ENCODE assay signal across 28 cellular contexts in genomic region chr10:17626656-17627055, GRCh38. TPM values are rescaled to one million over a fixed set of nuclear protein-coding genes. Genes with fewer than 3 reads are reported as not detected.
"Had no signal": no experiment of that assay in that cellular context is flagged by ENCODE, and none has a peak within 500 bp of the region (broad histone marks: within the 10 kb centered on the region; RNA-seq: fewer than 3 reads in every experiment).

No MANE protein-coding gene starts in this region.

- DNase-seq: activated CD4-positive, alpha-beta T cell treated with anti-CD3 and anti-CD28 coated beads for 48 hours; activated CD4-positive, alpha-beta T cell treated with anti-CD3 and anti-CD28 coated beads, Interleukin-2, amount 50 U/mL, for 1 hour; activated CD4-positive, alpha-beta T cell treated with anti-CD3 and anti-CD28 coated beads, Interleukin-2, amount 50 U/mL, for 48 hours; activated CD8-positive, alpha-beta memory T cell treated with anti-CD3 and anti-CD28 coated beads for 24 hours; activated CD8-positive, alpha-beta T cell treated with anti-CD3 and anti-CD28 coated beads for 36 hours; activated effector memory CD4-positive, alpha-beta T cell treated with anti-CD3 and anti-CD28 coated beads, Interleukin-2, amount 50 U/mL, for 16 hours; activated naive CD4-positive, alpha-beta T cell treated with anti-CD3 and anti-CD28 coated beads for 36 hours; activated naive CD8-positive, alpha-beta T cell treated with anti-CD3 and anti-CD28 coated beads for 36 hours; activated naive CD8-positive, alpha-beta T cell treated with anti-CD3 and anti-CD28 coated beads, Interleukin-2, amount 50 U/mL, for 24 hours; activated T-cell treated with anti-CD3 and anti-CD28 coated beads, Interleukin-2, amount 50 U/mL, for 4 hours; adrenal gland; amygdala; aorta; body of pancreas; caudate nucleus; cortex of kidney; dermis blood vessel endothelial cell; effector CD4-positive, alpha-beta T cell; effector memory CD8-positive, alpha-beta T cell; erythroblast; esophagus squamous epithelium; foreskin melanocyte; head of caudate nucleus; T-helper 2 cell had no signal

- H3K9me3 Mint-ChIP-seq: activated CD8-positive, alpha-beta T cell treated with anti-CD3 and anti-CD28 coated beads for 36 hours; activated naive CD4-positive, alpha-beta T cell treated with anti-CD3 and anti-CD28 coated beads for 36 hours; activated naive CD4-positive, alpha-beta T cell treated with anti-CD3 and anti-CD28 coated beads, Interleukin-2, amount 50 U/mL, for 24 hours; activated naive CD8-positive, alpha-beta T cell treated with anti-CD3 and anti-CD28 coated beads for 36 hours; activated naive CD8-positive, alpha-beta T cell treated with anti-CD3 and anti-CD28 coated beads, Interleukin-2, amount 50 U/mL, for 24 hours; activated T-cell treated with anti-CD3 and anti-CD28 coated beads, Interleukin-2, amount 50 U/mL, for 4 hours; activated T-helper 2 cell treated with anti-CD3 and anti-CD28 coated beads, Interferon-gamma antibody, Interleukin-2, Interleukin-4, amounts not matched to agents 10 μg/mL and 5 μg/mL and 100 μg/mL, durations not matched to agents 14 hours and 24 hours and 36 hours; effector memory CD8-positive, alpha-beta T cell had no signal

- FAIRE-seq: colon had no signal

- H3K27ac Mint-ChIP-seq: activated CD8-positive, alpha-beta T cell treated with anti-CD3 and anti-CD28 coated beads for 36 hours; activated naive CD4-positive, alpha-beta T cell treated with anti-CD3 and anti-CD28 coated beads for 36 hours; activated naive CD4-positive, alpha-beta T cell treated with anti-CD3 and anti-CD28 coated beads, Interleukin-2, amount 50 U/mL, for 24 hours; activated naive CD8-positive, alpha-beta T cell treated with anti-CD3 and anti-CD28 coated beads for 36 hours; activated naive CD8-positive, alpha-beta T cell treated with anti-CD3 and anti-CD28 coated beads, Interleukin-2, amount 50 U/mL, for 24 hours; activated T-helper 2 cell treated with anti-CD3 and anti-CD28 coated beads, Interferon-gamma antibody, Interleukin-2, Interleukin-4, amounts not matched to agents 10 μg/mL and 5 μg/mL and 100 μg/mL, durations not matched to agents 14 hours and 24 hours and 36 hours; effector memory CD8-positive, alpha-beta T cell had no signal

- H3K4me1 Mint-ChIP-seq: activated naive CD4-positive, alpha-beta T cell treated with anti-CD3 and anti-CD28 coated beads, Interleukin-2, amount 50 U/mL, for 24 hours; activated naive CD8-positive, alpha-beta T cell treated with anti-CD3 and anti-CD28 coated beads for 36 hours; activated naive CD8-positive, alpha-beta T cell treated with anti-CD3 and anti-CD28 coated beads, Interleukin-2, amount 50 U/mL, for 24 hours had no signal

- H3K36me3 Mint-ChIP-seq: activated naive CD4-positive, alpha-beta T cell treated with anti-CD3 and anti-CD28 coated beads, Interleukin-2, amount 50 U/mL, for 24 hours; activated naive CD8-positive, alpha-beta T cell treated with anti-CD3 and anti-CD28 coated beads for 36 hours had no signal

- H3K4me3 Mint-ChIP-seq: activated CD8-positive, alpha-beta T cell treated with anti-CD3 and anti-CD28 coated beads for 36 hours; activated naive CD4-positive, alpha-beta T cell treated with anti-CD3 and anti-CD28 coated beads for 36 hours; activated naive CD4-positive, alpha-beta T cell treated with anti-CD3 and anti-CD28 coated beads, Interleukin-2, amount 50 U/mL, for 24 hours; activated naive CD8-positive, alpha-beta T cell treated with anti-CD3 and anti-CD28 coated beads for 36 hours; activated naive CD8-positive, alpha-beta T cell treated with anti-CD3 and anti-CD28 coated beads, Interleukin-2, amount 50 U/mL, for 24 hours; activated T-cell treated with anti-CD3 and anti-CD28 coated beads, Interleukin-2, amount 50 U/mL, for 4 hours; effector memory CD8-positive, alpha-beta T cell had no signal

- ATAC-seq: activated CD8-positive, alpha-beta T cell treated with anti-CD3 and anti-CD28 coated beads for 36 hours; activated naive CD8-positive, alpha-beta T cell treated with anti-CD3 and anti-CD28 coated beads, Interleukin-2, amount 50 U/mL, for 24 hours; activated T-cell treated with anti-CD3 and anti-CD28 coated beads, Interleukin-2, amount 50 U/mL, for 4 hours; body of pancreas; effector memory CD8-positive, alpha-beta T cell had no signal

RNA-seq across cellular contexts. Expression of gene HACD1, which starts 9.5 kb away (rescaled TPM):
- total RNA-seq: T-helper 1 cell treated with Interleukin-12 subunit alpha and Interleukin-12 subunit beta and Interleukin-4 antibody, amounts not matched to agents 30 ng/mL and 1 ng/mL, for 36 hours had no signal
